8 cellular contexts compared by ENCODE assay signal in genomic region chr14:64763801-64764511, GRCh38. TPM values are rescaled to one million over a fixed set of nuclear protein-coding genes. Genes with fewer than 3 reads are reported as not detected.
DNase-seq lines count a peak whose midpoint lies in the region; ATAC-seq, FAIRE-seq and TF ChIP-seq lines count a peak whose summit lies in the region.

No MANE protein-coding gene starts in this region.

- H3K9me3 ChIP-seq in A673 (ENCODE audit: low read depth, low read length, poor library complexity, severe bottlenecking) (no peaks in the 10 kb centered on the region), adrenal gland (replicated peaks in 1 of 3) (no peaks in the 10 kb centered on the region)

- H3K4me3 ChIP-seq in A673 (ENCODE audit: low read depth, low read length, poor library complexity, severe bottlenecking) (peak overlapping the region; percentile 38), adrenal gland (no peak overlapping the region)

- no TSS peak for BruUV-seq in A673 (replicated peaks; lab: Mats Ljungman, UMichigan)

- intact Hi-C loops in A673 (cut with micrococcal nuclease; ENCODE audit: unreplicated experiment), result loop anchor here (1.0 to 10.0 kb wide), 3 partner anchors 93 to 422 kb away; partner anchors contain the start of genes HSPA2 and PPP1R36
- intact Hi-C loops in adrenal gland (cut with DNase I), result loop anchor here (5.0 to 10.0 kb wide), 3 partner anchors 87 to 419 kb away; no protein-coding TSS in a partner anchor

- POLR2A ChIA-PET in A673 (lab: Charles Lee; ENCODE audit: low non-redundant PET), result no interaction called here

- H3K27ac ChIP-seq in A673 (ENCODE audit: low read depth, low read length, poor library complexity, severe bottlenecking), result peak overlapping the region; percentile 56
- peak overlapping the region in 2 of 5 donors; percentile 75 to 81 for H3K27ac ChIP-seq in adrenal gland

- TF ChIP-seq POLR2A in GM12891 (IDR thresholded peaks at IDR 0.05; ENCODE audit: low read depth, low read length), result no peak
- no peak for TF ChIP-seq POLR2A in adrenal gland (IDR thresholded peaks at IDR 0.05)

- WGBS in adrenal gland, 4 donors, result 44 to 60% (median 52%) methylated on average over 13 to 17 of the region's 17 CpGs

- CTCF ChIA-PET in A673 (lab: Charles Lee), result interaction anchor here (0.6 to 1.5 kb wide), 7 partner anchors 10 to 128 kb away, joined by 3 to 9 read pairs (median 5); no protein-coding TSS in a partner anchor

- FAIRE-seq in GM12891 (lab: Jason Lieb, UNC), result peak; percentile 78

- TF ChIP-seq CTCF in A673 (conservative IDR thresholded peaks at IDR 0.05; ENCODE audit: low read depth, low read length), result peak; percentile 31; the same call in 1 of the 2 replicates
- no peak for TF ChIP-seq CTCF in adrenal gland (IDR thresholded peaks at IDR 0.05)

- DNase-seq in A673 (ENCODE audit: low spot score) (peak; percentile 60), GM12891 (ENCODE audit: insufficient read length, low spot score) (no peak), adrenal gland (peak in 4 of 7 donors; percentile 37 to 71 (median 39)), medulla oblongata (ENCODE audit: extremely low spot score) (peak; percentile 45), germinal center (ENCODE audit: low spot score) (no peak)
- no peak for DNase-seq in activated CD8-positive, alpha-beta memory T cell treated with anti-CD3 and anti-CD28 coated beads for 24 hours

- H3K4me1 ChIP-seq in A673 (ENCODE audit: insufficient read depth, low read length, poor library complexity, severe bottlenecking), result peaks cover 42% of the 10 kb centered on the region
- H3K4me1 ChIP-seq in adrenal gland (replicated peaks in 1 of 2), result peaks cover 10 to 37% of the 10 kb centered on the region in 2 donors

- no peak for ATAC-seq in GM18502 (IDR thresholded peaks at IDR 0.05; ENCODE audit: poor library complexity, unreplicated experiment)
- no peak for ATAC-seq in HG02610 (IDR thresholded peaks at IDR 0.05; ENCODE audit: unreplicated experiment)

- H3K36me3 ChIP-seq in A673 (ENCODE audit: insufficient read depth, low read length, poor library complexity, severe bottlenecking) (no peaks in the 10 kb centered on the region), adrenal gland (replicated peaks in 1 of 2) (no peaks in the 10 kb centered on the region)

- no peaks in the 10 kb centered on the region for H3K27me3 ChIP-seq in A673 (replicated peaks; ENCODE audit: insufficient read depth, low read depth, low read length, poor library complexity)
- no peaks in the 10 kb centered on the region for H3K27me3 ChIP-seq in adrenal gland

TF ChIP-seq in GM12891, 5 proteins besides CTCF, POLR2A, EP300 and RAD21:
- no peak for TF ChIP-seq POLR2AphosphoS5 (IDR thresholded peaks at IDR 0.05; ENCODE audit: low read depth, low read length)
- no peak for TF ChIP-seq PAX5 (IDR thresholded peaks at IDR 0.05; ENCODE audit: insufficient read depth, low read length, severe bottlenecking)
- no peak for TF ChIP-seq SPI1 (IDR thresholded peaks at IDR 0.05; ENCODE audit: low read depth, low read length)
- TF ChIP-seq TAF1 (IDR thresholded peaks at IDR 0.05; ENCODE audit: low read depth, low read length), result no peak
- no peak for TF ChIP-seq POU2F2 (IDR thresholded peaks at IDR 0.05; ENCODE audit: low read depth, low read length)

RNA-seq across cellular contexts. Expression of gene PLEKHG3, which starts 59.7 kb away (rescaled TPM):
- 29.6 and 39.4 TPM in 2 replicates for total RNA-seq in A673 (2021)
- polyA plus RNA-seq in GM12891 (2012; ENCODE audit: low read depth, missing spikeins), result 0.37 TPM
- total RNA-seq in adrenal gland, result 10 to 100 TPM in 2 of 8 donors, 1 to 10 TPM in 6; 2.7 to 11.7 (median 8.9) TPM
- 10 to 100 TPM in 1 of 3 donors, 1 to 10 TPM in 2; 3.0 to 10.1 (median 9.5) TPM for polyA plus RNA-seq in adrenal gland

Comparison
In these comparisons a context has a peak if more than half of its experiments do, and no peak if none do; other contexts are left out.
1. DNase-seq: peak in A673 (single experiment), adrenal gland (4 of 7) and medulla oblongata (single experiment); none in GM12891 (single experiment), activated CD8-positive, alpha-beta memory T cell treated with anti-CD3 and anti-CD28 coated beads for 24 hours (single experiment) and germinal center (single experiment).